In genomic region chr17:74101527-74101926, GRCh38 we compare ENCODE assay signal across 19 cellular contexts.
DNase-seq lines count a peak whose midpoint lies in the region; ATAC-seq and TF ChIP-seq lines count a peak whose summit lies in the region.
"Had no signal": no experiment of that assay in that cellular context is flagged by ENCODE, and none has a peak within 500 bp of the region (broad histone marks: within the 10 kb centered on the region; RNA-seq: fewer than 3 reads in every experiment).

No MANE protein-coding gene starts in this region.

- TF ChIP-seq CTCF in upper lobe of right lung (IDR thresholded peaks at IDR 0.05) = no peak
- TF ChIP-seq CTCF in mucosa of descending colon (IDR thresholded peaks at IDR 0.05) = no peak

- no peak for ATAC-seq in upper lobe of right lung
- no peak for ATAC-seq in mucosa of descending colon
- ATAC-seq: GM12878, GM23338, HCT116 had no signal

- no peaks in the 10 kb centered on the region for H3K9me3 ChIP-seq in BLaER1
- H3K9me3 ChIP-seq in upper lobe of right lung = no peaks in the 10 kb centered on the region
- no peaks in the 10 kb centered on the region for H3K9me3 ChIP-seq in mucosa of descending colon

- H3K27me3 ChIP-seq in BLaER1 (no peaks in the 10 kb centered on the region), upper lobe of right lung (peaks cover 15% of the 10 kb centered on the region)

- peak overlapping the region; percentile 52; the same call in 1 of the 2 replicates for H3K4me3 ChIP-seq in BLaER1
- H3K4me3 ChIP-seq in upper lobe of right lung = no peak overlapping the region
- no peak overlapping the region for H3K4me3 ChIP-seq in mucosa of descending colon
- H3K4me3 ChIP-seq: GM12878, GM23338 had no signal

- intact Hi-C loops in upper lobe of right lung (cut with DNase I) = no loop called here
- intact Hi-C loops in mucosa of descending colon (cut with DNase I, micrococcal nuclease) = no loop called here

- peak overlapping the region; percentile 84 for H3K4me2 ChIP-seq in BLaER1
- H3K4me2 ChIP-seq: GM23338 had no signal

- no peaks in the 10 kb centered on the region for H4K20me1 ChIP-seq in BLaER1

- peak overlapping the region; percentile 44 for H3K9ac ChIP-seq in BLaER1

- peak; percentile 32 for DNase-seq in DMS79 (lab: John Stamatoyannopoulos, UW)
- DNase-seq in DMS79 treated with DMSO at 0.1 percent for 48 hours (lab: John Stamatoyannopoulos, UW) = no peak
- DNase-seq in left kidney (ENCODE audit: low read depth, low spot score) = peak; percentile 53
- peak; percentile 29 for DNase-seq in upper lobe of right lung
- no peak for DNase-seq in NCI-H2081 treated with DMSO at 0.1 percent for 48 hours (lab: John Stamatoyannopoulos, UW)
- DNase-seq in mucosa of descending colon = no peak
- DNase-seq: C1 segment of cervical spinal cord; Calu3; CD4-positive, alpha-beta memory T cell; COR-L47; DMS53; EL; GDM1; H9 had no signal

- no peaks in the 10 kb centered on the region for H3K36me3 ChIP-seq in BLaER1
- H3K36me3 ChIP-seq in upper lobe of right lung = no peaks in the 10 kb centered on the region
- H3K36me3 ChIP-seq in mucosa of descending colon (ENCODE audit: low read depth) = no peaks in the 10 kb centered on the region

- no peak overlapping the region for H3K27ac ChIP-seq in BLaER1
- H3K27ac ChIP-seq in upper lobe of right lung = no peak overlapping the region
- H3K27ac ChIP-seq: 22Rv1 had no signal

- H3K4me1 ChIP-seq in BLaER1 = peaks cover 83% of the 10 kb centered on the region
- H3K4me1 ChIP-seq in upper lobe of right lung = no peaks in the 10 kb centered on the region
- no peaks in the 10 kb centered on the region for H3K4me1 ChIP-seq in mucosa of descending colon (ENCODE audit: low read depth)

Comparison
In these comparisons a context has a peak if more than half of its experiments do, and no peak if none do; other contexts are left out.
1. DNase-seq: peak in DMS79 (single experiment), left kidney (single experiment) and upper lobe of right lung (single experiment); none in DMS79 treated with DMSO at 0.1 percent for 48 hours (single experiment), NCI-H2081 treated with DMSO at 0.1 percent for 48 hours (single experiment) and mucosa of descending colon (0 of 3).